Comparison of ENCODE assay signal across 13 cellular contexts in genomic region chrX:121902463-121902862, GRCh38.
"Had no signal": no experiment of that assay in that cellular context is flagged by ENCODE, and none has a peak within 500 bp of the region (broad histone marks: within the 10 kb centered on the region; RNA-seq: fewer than 3 reads in every experiment).

No MANE protein-coding gene starts in this region.

- H3K36me3 Mint-ChIP-seq: activated naive CD4-positive, alpha-beta T cell treated with anti-CD3 and anti-CD28 coated beads, Interleukin-2, amount 50 U/mL, for 24 hours; brain; naive B cell had no signal

- ATAC-seq: effector memory CD8-positive, alpha-beta T cell; left colon; pancreas; T-helper 17 cell had no signal

- H3K4me3 Mint-ChIP-seq: activated naive CD4-positive, alpha-beta T cell treated with anti-CD3 and anti-CD28 coated beads, Interleukin-2, amount 50 U/mL, for 24 hours; brain; dendritic cell treated with granulocyte-macrophage colony-stimulating factor and Interleukin-4, amounts not matched to agents 40 ng/mL and 50 ng/mL, for 4 days; effector memory CD8-positive, alpha-beta T cell; naive B cell; T-helper 17 cell had no signal

- H3K27ac Mint-ChIP-seq: activated naive CD4-positive, alpha-beta T cell treated with anti-CD3 and anti-CD28 coated beads, Interleukin-2, amount 50 U/mL, for 24 hours; brain; dendritic cell treated with granulocyte-macrophage colony-stimulating factor and Interleukin-4, amounts not matched to agents 40 ng/mL and 50 ng/mL, for 4 days; effector memory CD8-positive, alpha-beta T cell; naive B cell; T-helper 17 cell had no signal

- H3K4me1 Mint-ChIP-seq: activated naive CD4-positive, alpha-beta T cell treated with anti-CD3 and anti-CD28 coated beads, Interleukin-2, amount 50 U/mL, for 24 hours; brain; naive B cell; T-helper 17 cell had no signal

- H3K27me3 Mint-ChIP-seq: activated naive CD4-positive, alpha-beta T cell treated with anti-CD3 and anti-CD28 coated beads, Interleukin-2, amount 50 U/mL, for 24 hours; brain; dendritic cell treated with granulocyte-macrophage colony-stimulating factor and Interleukin-4, amounts not matched to agents 40 ng/mL and 50 ng/mL, for 4 days; effector memory CD8-positive, alpha-beta T cell; naive B cell; T-helper 17 cell had no signal

- H3K9me3 Mint-ChIP-seq: activated naive CD4-positive, alpha-beta T cell treated with anti-CD3 and anti-CD28 coated beads, Interleukin-2, amount 50 U/mL, for 24 hours; brain; dendritic cell treated with granulocyte-macrophage colony-stimulating factor and Interleukin-4, amounts not matched to agents 40 ng/mL and 50 ng/mL, for 4 days; effector memory CD8-positive, alpha-beta T cell had no signal

- DNase-seq: activated CD4-positive, CD25-positive, alpha-beta regulatory T cell; amniotic stem cell; cerebellar nuclear complex; effector memory CD8-positive, alpha-beta T cell; erythroblast; left colon; naive B cell; pancreas; T-helper 17 cell; tibial artery had no signal
